Comparison of ENCODE assay signal across 8 cellular contexts in genomic region chrX:2500091-2500680, GRCh38. TPM values are rescaled to one million over a fixed set of nuclear protein-coding genes. Genes with fewer than 3 reads are reported as not detected.
DNase-seq lines count a peak whose midpoint lies in the region; ATAC-seq and TF ChIP-seq lines count a peak whose summit lies in the region.

No MANE protein-coding gene starts in this region.

- CTCF ChIA-PET in AG04449 (lab: Yijun Ruan, JAX), result no interaction called here

- POLR2A ChIA-PET in AG04449 (lab: Yijun Ruan, JAX), result no interaction called here

- H3K4me3 ChIP-seq in AG04449 (ENCODE audit: low read depth, low read length) (peak overlapping the region; percentile 76), fibroblast of villous mesenchyme (ENCODE audit: low read depth, low read length) (peak overlapping the region; percentile 81), neuron (ENCODE audit: low read length) (peak overlapping the region; percentile 71)

- peaks cover 7% of the 10 kb centered on the region for H3K36me3 ChIP-seq in neuron (ENCODE audit: insufficient read depth, low read length)

- ATAC-seq in GM19351 (IDR thresholded peaks at IDR 0.05; ENCODE audit: unreplicated experiment), result peak; percentile 45
- peak; percentile 40 for ATAC-seq in HG03520 (IDR thresholded peaks at IDR 0.05; ENCODE audit: unreplicated experiment)

- peaks cover 24% of the 10 kb centered on the region for H3K4me1 ChIP-seq in neuron (ENCODE audit: insufficient read depth, low read length)

- TF ChIP-seq CTCF in AG04449 (IDR thresholded peaks at IDR 0.05; ENCODE audit: insufficient read depth, low read length, missing control alignments) (peak; percentile 7), fibroblast of villous mesenchyme (IDR thresholded peaks at IDR 0.05; ENCODE audit: insufficient read depth, low read depth, low read length) (peak; percentile 22)

- no peak for DNase-seq in AG04449 (ENCODE audit: low read depth, low spot score)
- DNase-seq in activated T-cell treated with anti-CD3 and anti-CD28 coated beads for 24 hours (ENCODE audit: low read depth), result peak; percentile 4
- peak; percentile 65 for DNase-seq in fibroblast of villous mesenchyme (ENCODE audit: low read depth)
- DNase-seq in SIG-M5 (lab: John Stamatoyannopoulos, UW), result no peak
- DNase-seq in kidney glomerular epithelial cell (lab: John Stamatoyannopoulos, UW), result no peak

- no peaks in the 10 kb centered on the region for H3K27me3 ChIP-seq in neuron (ENCODE audit: insufficient read depth, low read length)

- peak overlapping the region; percentile 84 for H2AFZ ChIP-seq in neuron (ENCODE audit: low read depth, low read length)

- H3K9me3 ChIP-seq in neuron (ENCODE audit: low read length), result peaks cover 2% of the 10 kb centered on the region

RNA-seq across cellular contexts. Expression of gene DHRSX, which starts 0.6 kb away (rescaled TPM):
- total RNA-seq in fibroblast of villous mesenchyme, result 24.6 and 35.4 TPM in 2 replicates

RNA-seq across cellular contexts. Expression of gene ZBED1, which starts 0.6 kb away (rescaled TPM):
- 32.4 and 39.3 TPM in 2 replicates for total RNA-seq in fibroblast of villous mesenchyme

Comparison
In these comparisons a context has a peak if more than half of its experiments do, and no peak if none do; other contexts are left out.
1. DNase-seq: peak in activated T-cell treated with anti-CD3 and anti-CD28 coated beads for 24 hours (single experiment) and fibroblast of villous mesenchyme (single experiment); none in AG04449 (single experiment), SIG-M5 (single experiment) and kidney glomerular epithelial cell (single experiment).
2. Peak in every context shown above with its lines, with median percentiles within 50 percentile points of each other: H3K4me3 ChIP-seq.